ENCODE assay signal across 9 cellular contexts in the genomic region with DNA sequence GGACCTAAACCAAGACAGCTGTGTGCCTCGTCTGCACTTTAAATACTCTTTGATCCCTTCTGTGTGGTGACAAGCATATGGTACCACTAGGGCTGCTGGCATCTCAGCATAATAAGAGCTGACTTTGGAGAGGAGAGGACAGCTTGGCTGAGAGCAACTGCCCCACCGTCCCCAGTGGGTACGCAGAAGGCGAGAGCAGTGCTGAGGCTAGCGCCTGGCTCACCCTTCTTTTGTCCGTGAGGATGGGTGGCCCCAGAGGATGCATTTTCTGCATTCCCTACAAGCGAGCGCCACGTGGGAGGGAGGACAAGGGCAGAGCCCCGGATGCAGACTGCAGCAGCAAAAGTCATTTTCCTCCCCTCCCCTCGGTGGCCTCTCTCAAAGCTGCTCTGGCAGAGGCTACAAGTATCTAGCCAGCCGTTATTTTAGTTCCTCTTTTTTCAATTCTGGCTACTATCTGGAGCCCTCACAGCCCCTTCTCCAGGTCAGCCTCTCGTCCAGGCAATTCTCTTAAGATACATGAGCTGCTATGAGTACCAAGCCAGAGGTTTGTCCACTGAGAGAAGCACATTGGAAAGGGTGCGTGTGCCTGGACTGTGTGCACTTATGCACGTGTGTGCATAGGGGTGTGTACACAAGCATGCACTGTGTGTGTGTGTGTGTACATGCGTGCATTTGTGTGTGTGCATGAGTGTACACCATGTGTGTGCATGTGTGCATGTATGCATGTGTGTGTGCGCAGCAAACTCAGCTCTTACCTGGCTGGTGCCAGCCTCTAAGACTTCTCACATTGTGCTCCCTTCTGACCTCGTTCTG. TPM values are rescaled to one million over a fixed set of nuclear protein-coding genes. Genes with fewer than 3 reads are reported as not detected.
DNase-seq lines count a peak whose midpoint lies in the region; ATAC-seq and TF ChIP-seq lines count a peak whose summit lies in the region.
"Had no signal": no experiment of that assay in that cellular context is flagged by ENCODE, and none has a peak within 500 bp of the region (broad histone marks: within the 10 kb centered on the region; RNA-seq: fewer than 3 reads in every experiment).

No MANE protein-coding gene starts in this region.

- H3K4me1 Mint-ChIP-seq in activated CD8-positive, alpha-beta T cell treated with anti-CD3 and anti-CD28 coated beads, Interleukin-2, amount 10 ng/mL, durations not matched to agents 7 days and 5 days (ENCODE audit: low read depth), result peaks cover 2% of the 10 kb centered on the region

- CTCF ChIA-PET in activated CD8-positive, alpha-beta T cell treated with anti-CD3 and anti-CD28 coated beads, Interleukin-2, amount 10 ng/mL, durations not matched to agents 7 days and 5 days (lab: Charles Lee), result no interaction called here

- H3K9me3 Mint-ChIP-seq in activated CD8-positive, alpha-beta T cell treated with anti-CD3 and anti-CD28 coated beads, Interleukin-2, amount 10 ng/mL, durations not matched to agents 7 days and 5 days (ENCODE audit: insufficient read depth), result no peaks in the 10 kb centered on the region

- H3K36me3 ChIP-seq in right atrium auricular region (peaks cover 75% of the 10 kb centered on the region), SJCRH30 (peaks cover 48% of the 10 kb centered on the region)

- no peak overlapping the region for H3K27ac Mint-ChIP-seq in activated CD8-positive, alpha-beta T cell treated with anti-CD3 and anti-CD28 coated beads, Interleukin-2, amount 10 ng/mL, durations not matched to agents 7 days and 5 days

- TF ChIP-seq CTCF in right atrium auricular region (IDR thresholded peaks at IDR 0.05), result no peak

- POLR2A ChIA-PET in activated CD8-positive, alpha-beta T cell treated with anti-CD3 and anti-CD28 coated beads, Interleukin-2, amount 10 ng/mL, durations not matched to agents 7 days and 5 days (lab: Charles Lee), result interaction anchor here (0.9 kb wide), 1 partner anchor 11 kb away, joined by 3 read pairs; no protein-coding TSS in a partner anchor

- peak; percentile 69 for ATAC-seq in GM21723 (IDR thresholded peaks at IDR 0.05; ENCODE audit: unreplicated experiment)
- ATAC-seq in activated CD8-positive, alpha-beta T cell treated with anti-CD3 and anti-CD28 coated beads, Interleukin-2, amount 10 ng/mL, durations not matched to agents 7 days and 5 days, result no peak

- no peak overlapping the region for H3K4me3 Mint-ChIP-seq in activated CD8-positive, alpha-beta T cell treated with anti-CD3 and anti-CD28 coated beads, Interleukin-2, amount 10 ng/mL, durations not matched to agents 7 days and 5 days

- H3K27ac ChIP-seq in right atrium auricular region (peak overlapping the region; percentile 83 to 89), SJCRH30 (no peak overlapping the region)

- H3K4me3 ChIP-seq in right atrium auricular region, result no peak overlapping the region
- no peak overlapping the region for H3K4me3 ChIP-seq in SJCRH30
- H3K4me3 ChIP-seq: lung had no signal

- H3K4me1 ChIP-seq in right atrium auricular region (peaks cover 0 to 45% of the 10 kb centered on the region in 2 donors), SJCRH30 (no peaks in the 10 kb centered on the region)

- DNase-seq in EL (peak; percentile 40), NOMO-1 treated with dmso at 0.1 percent for 144 hours (lab: John Stamatoyannopoulos, UW; ENCODE audit: unreplicated experiment) (peak; percentile 77), right atrium auricular region (ENCODE audit: low spot score) (no peak), DMS53 (lab: John Stamatoyannopoulos, UW) (no peak), SJCRH30 (no peak)
- DNase-seq in activated CD8-positive, alpha-beta T cell treated with anti-CD3 and anti-CD28 coated beads, Interleukin-2, amount 10 ng/mL, durations not matched to agents 7 days and 5 days, result no peak
- DNase-seq in stimulated activated CD4-positive, alpha-beta T cell treated with anti-CD3 and anti-CD28 coated beads, Interleukin-4, amount 100 ng/mL, for 1 hour, result no peak

- H3K9me3 ChIP-seq in right atrium auricular region, result no peaks in the 10 kb centered on the region
- no peaks in the 10 kb centered on the region for H3K9me3 ChIP-seq in SJCRH30 (replicated peaks)

- H3K27me3 Mint-ChIP-seq in activated CD8-positive, alpha-beta T cell treated with anti-CD3 and anti-CD28 coated beads, Interleukin-2, amount 10 ng/mL, durations not matched to agents 7 days and 5 days (ENCODE audit: low read depth), result peaks cover 3% of the 10 kb centered on the region

- H3K27me3 ChIP-seq in right atrium auricular region (no peaks in the 10 kb centered on the region), SJCRH30 (no peaks in the 10 kb centered on the region)

- no peaks in the 10 kb centered on the region for H3K36me3 Mint-ChIP-seq in activated CD8-positive, alpha-beta T cell treated with anti-CD3 and anti-CD28 coated beads, Interleukin-2, amount 10 ng/mL, durations not matched to agents 7 days and 5 days (ENCODE audit: low read depth)

RNA-seq across cellular contexts. Expression of a gene that starts 51.3 kb away (rescaled TPM):
- total RNA-seq in right atrium auricular region, result 10 to 100 TPM; 10.8 to 15.7 TPM
- total RNA-seq in SJCRH30 (2014; rRNA removed; shearing (Covaris generic)), result 5.7 and 5.8 TPM in 2 replicates
- total RNA-seq in activated CD8-positive, alpha-beta T cell treated with anti-CD3 and anti-CD28 coated beads, Interleukin-2, amount 10 ng/mL, durations not matched to agents 7 days and 5 days, result 1 to 10 TPM; 3.9 to 4.2 TPM

Comparison
In these comparisons a context has a peak if more than half of its experiments do, and no peak if none do; other contexts are left out.
1. DNase-seq: peak in EL (single experiment) and NOMO-1 treated with dmso at 0.1 percent for 144 hours (single experiment); none in right atrium auricular region (single experiment), DMS53 (single experiment), SJCRH30 (0 of 2), activated CD8-positive, alpha-beta T cell treated with anti-CD3 and anti-CD28 coated beads, Interleukin-2, amount 10 ng/mL, durations not matched to agents 7 days and 5 days (single experiment) and stimulated activated CD4-positive, alpha-beta T cell treated with anti-CD3 and anti-CD28 coated beads, Interleukin-4, amount 100 ng/mL, for 1 hour (single experiment).